ENCODE assay signal across 21 cellular contexts in genomic region chr20:3814928-3815495, GRCh38. TPM values are rescaled to one million over a fixed set of nuclear protein-coding genes. Genes with fewer than 3 reads are reported as not detected.
DNase-seq lines count a peak whose midpoint lies in the region; ATAC-seq and TF ChIP-seq lines count a peak whose summit lies in the region.
"Had no signal": no experiment of that assay in that cellular context is flagged by ENCODE, and none has a peak within 500 bp of the region (broad histone marks: within the 10 kb centered on the region; RNA-seq: fewer than 3 reads in every experiment).

No MANE protein-coding gene starts in this region.

- H3K4me3 Mint-ChIP-seq in stimulated activated naive CD8-positive, alpha-beta T cell treated with anti-CD3 and anti-CD28 coated beads, Interleukin-15, Interleukin-2, amounts not matched to agents 100 ng/mL and 50 ng/mL, for 24 hours, result no peak overlapping the region
- H3K4me3 Mint-ChIP-seq in T-helper 17 cell, result no peak overlapping the region
- peak overlapping the region; percentile 27 to 95 (median 85) for H3K4me3 Mint-ChIP-seq in immature natural killer cell
- H3K4me3 Mint-ChIP-seq: mesothelial cell of epicardium, nephron progenitor cell had no signal

- no peak for ATAC-seq in stimulated activated naive CD8-positive, alpha-beta T cell treated with anti-CD3 and anti-CD28 coated beads, Interleukin-15, Interleukin-2, amounts not matched to agents 100 U/mL and 50 U/mL, for 24 hours
- no peak for ATAC-seq in T-helper 17 cell
- ATAC-seq in GM18868 (IDR thresholded peaks at IDR 0.05; ENCODE audit: unreplicated experiment), result no peak
- no peak for ATAC-seq in HG03378 (IDR thresholded peaks at IDR 0.05; ENCODE audit: unreplicated experiment)
- ATAC-seq: foreskin keratinocyte had no signal

- no peaks in the 10 kb centered on the region for H3K9me3 Mint-ChIP-seq in stimulated activated naive CD8-positive, alpha-beta T cell treated with anti-CD3 and anti-CD28 coated beads, Interleukin-15, Interleukin-2, amounts not matched to agents 100 ng/mL and 50 ng/mL, for 24 hours
- H3K9me3 Mint-ChIP-seq in immature natural killer cell, result no peaks in the 10 kb centered on the region
- H3K9me3 Mint-ChIP-seq: mesothelial cell of epicardium, nephron progenitor cell had no signal

- H3K27ac Mint-ChIP-seq in stimulated activated naive CD8-positive, alpha-beta T cell treated with anti-CD3 and anti-CD28 coated beads, Interleukin-15, Interleukin-2, amounts not matched to agents 100 ng/mL and 50 ng/mL, for 24 hours, result peak overlapping the region; percentile 56
- H3K27ac Mint-ChIP-seq in T-helper 17 cell, result peak overlapping the region; percentile 92
- H3K27ac Mint-ChIP-seq in immature natural killer cell, result peak overlapping the region in 5 of 6 donors; percentile 87 to 96 (median 93)
- H3K27ac Mint-ChIP-seq: mesothelial cell of epicardium, nephron progenitor cell, progenitor cell of endocrine pancreas had no signal

- POLR2A ChIA-PET in HEK293T (lab: Yijun Ruan, JAX), result no interaction called here

- H3K9me3 ChIP-seq in T-helper 17 cell (ENCODE audit: control insufficient read depth, low read length, poor library complexity, severe bottlenecking), result no peaks in the 10 kb centered on the region
- H3K9me3 ChIP-seq: left ventricle myocardium inferior, vagina had no signal

- no peak for DNase-seq in stimulated activated naive CD8-positive, alpha-beta T cell treated with anti-CD3 and anti-CD28 coated beads, Interleukin-15, Interleukin-2, amounts not matched to agents 100 U/mL and 50 U/mL, for 24 hours
- no peak for DNase-seq in T-helper 17 cell
- no peak for DNase-seq in immature natural killer cell
- no peak for DNase-seq in HEK293T (ENCODE audit: extremely low spot score)
- DNase-seq: activated CD4-positive, CD25-positive, alpha-beta regulatory T cell treated with anti-CD3 and anti-CD28 coated beads, Interleukin-2, amount 50 U/mL, for 72 hours; DMS79; effector CD4-positive, alpha-beta T cell; foreskin keratinocyte; Kasumi-1; left ventricle myocardium inferior; NCI-H1048; NCI-H187 treated with DMSO at 0.1 percent for 48 hours; NCI-H345; NCI-H82; nephron progenitor cell had no signal

- CTCF ChIA-PET in HEK293T (lab: Yijun Ruan, JAX), result no interaction called here

- H3K36me3 Mint-ChIP-seq in stimulated activated naive CD8-positive, alpha-beta T cell treated with anti-CD3 and anti-CD28 coated beads, Interleukin-15, Interleukin-2, amounts not matched to agents 100 ng/mL and 50 ng/mL, for 24 hours (ENCODE audit: low read depth), result no peaks in the 10 kb centered on the region
- H3K36me3 Mint-ChIP-seq in T-helper 17 cell (ENCODE audit: low read depth) (no peaks in the 10 kb centered on the region), immature natural killer cell (no peaks in the 10 kb centered on the region)
- H3K36me3 Mint-ChIP-seq: mesothelial cell of epicardium had no signal

- peaks cover 85% of the 10 kb centered on the region for H3K4me1 Mint-ChIP-seq in stimulated activated naive CD8-positive, alpha-beta T cell treated with anti-CD3 and anti-CD28 coated beads, Interleukin-15, Interleukin-2, amounts not matched to agents 100 ng/mL and 50 ng/mL, for 24 hours (ENCODE audit: low read depth)
- peaks cover 48% of the 10 kb centered on the region for H3K4me1 Mint-ChIP-seq in T-helper 17 cell
- H3K4me1 Mint-ChIP-seq in immature natural killer cell, result peaks cover 90 to 91% of the 10 kb centered on the region in 2 donors

- H3K27me3 Mint-ChIP-seq in stimulated activated naive CD8-positive, alpha-beta T cell treated with anti-CD3 and anti-CD28 coated beads, Interleukin-15, Interleukin-2, amounts not matched to agents 100 ng/mL and 50 ng/mL, for 24 hours, result no peaks in the 10 kb centered on the region
- H3K27me3 Mint-ChIP-seq in T-helper 17 cell, result no peaks in the 10 kb centered on the region
- H3K27me3 Mint-ChIP-seq in immature natural killer cell (ENCODE audit: low read depth in 3 of 3), result peaks cover 9 to 19% (median 10%) of the 10 kb centered on the region in 3 donors

TF ChIP-seq in HEK293T, 16 proteins besides CTCF, POLR2A, EP300 and RAD21:
- TF ChIP-seq SUZ12 (IDR thresholded peaks at IDR 0.05) (no peak), FOXA1 (IDR thresholded peaks at IDR 0.05) (no peak), LEF1 (IDR thresholded peaks at IDR 0.05; ENCODE audit: borderline replicate concordance) (no peak), NFRKB (IDR thresholded peaks at IDR 0.05) (no peak), ZNF384 (IDR thresholded peaks at IDR 0.05) (no peak), FOXK2 (IDR thresholded peaks at IDR 0.05) (no peak), PKNOX1 (IDR thresholded peaks at IDR 0.05) (no peak), FOXM1 (IDR thresholded peaks at IDR 0.05; ENCODE audit: borderline replicate concordance) (no peak), SP1 (IDR thresholded peaks at IDR 0.05) (no peak), L3MBTL2 (conservative IDR thresholded peaks at IDR 0.05) (no peak), CTBP1 (IDR thresholded peaks at IDR 0.05; ENCODE audit: borderline replicate concordance) (no peak), BHLHE40 (IDR thresholded peaks at IDR 0.05; ENCODE audit: borderline replicate concordance) (no peak), ELF4 (IDR thresholded peaks at IDR 0.05) (no peak), ARNT (IDR thresholded peaks at IDR 0.05) (no peak), TARDBP (IDR thresholded peaks at IDR 0.05) (no peak), HDGF (IDR thresholded peaks at IDR 0.05; ENCODE audit: borderline replicate concordance) (no peak)

RNA-seq across cellular contexts. Expression of gene AP5S1, which starts 5.3 kb away (rescaled TPM):
- total RNA-seq in T-helper 17 cell, result 10 to 100 TPM; 11.3 to 11.9 TPM
- 10 to 100 TPM; 16.3 to 23.1 (median 17.4) TPM for polyA plus RNA-seq in immature natural killer cell

RNA-seq across cellular contexts. Expression of gene CDC25B, which starts 18.9 kb away (rescaled TPM):
- total RNA-seq in T-helper 17 cell, result 100 to 1,000 TPM; 220 to 223 TPM
- 10 to 100 TPM; 25.3 to 42.0 (median 29.0) TPM for polyA plus RNA-seq in immature natural killer cell

RNA-seq across cellular contexts. Expression of gene CENPB, which starts 28.5 kb away (rescaled TPM):
- total RNA-seq in T-helper 17 cell, result 10 to 100 TPM; 36.9 to 40.2 TPM
- polyA plus RNA-seq in immature natural killer cell, result 1 to 10 TPM; 1.0 to 1.7 (median 1.1) TPM

RNA-seq across cellular contexts. Expression of gene MAVS, which starts 31.6 kb away (rescaled TPM):
- total RNA-seq in T-helper 17 cell, result 10 to 100 TPM; 20.1 to 21.1 TPM
- polyA plus RNA-seq in immature natural killer cell, result 1 to 10 TPM; 1.8 to 9.3 (median 2.5) TPM

RNA-seq across cellular contexts. Expression of gene SPEF1, which starts 33.8 kb away (rescaled TPM):
- total RNA-seq in T-helper 17 cell, result under 1 TPM in 1 of 2 donors, not detected in 1; 0.18 TPM
- not detected for polyA plus RNA-seq in immature natural killer cell
- total RNA-seq: vagina had no signal

Comparison
In these comparisons a context has a peak if more than half of its experiments do, and no peak if none do; other contexts are left out.
1. H3K4me3 Mint-ChIP-seq: peak in immature natural killer cell (5 of 5); none in stimulated activated naive CD8-positive, alpha-beta T cell treated with anti-CD3 and anti-CD28 coated beads, Interleukin-15, Interleukin-2, amounts not matched to agents 100 ng/mL and 50 ng/mL, for 24 hours (single experiment) and T-helper 17 cell (single experiment).
2. Peak in every context shown above with its lines, with median percentiles within 50 percentile points of each other: H3K27ac Mint-ChIP-seq.